Comparison of ENCODE assay signal across 19 cellular contexts in genomic region chr2:60311524-60311923, GRCh38.
A peak's percentile ranks its signal among the peaks of the same experiment; 100 is the strongest.
DNase-seq lines count a peak whose midpoint lies in the region; ATAC-seq, FAIRE-seq and TF ChIP-seq lines count a peak whose summit lies in the region.
"Had no signal": no experiment of that assay in that cellular context is flagged by ENCODE, and none has a peak within 500 bp of the region (broad histone marks: within the 10 kb centered on the region; RNA-seq: fewer than 3 reads in every experiment).

No MANE protein-coding gene starts in this region.

- H3K4me3 ChIP-seq in small intestine (ENCODE audit: low read depth in 1 of 2, low read length in 2 of 2), result no peak overlapping the region
- H3K4me3 ChIP-seq: BLaER1, PC-9 had no signal

- intact Hi-C loops in CD14-positive monocyte (cut with micrococcal nuclease), result no loop called here

- H3K27me3 Mint-ChIP-seq in IgD-negative memory B cell (no peaks in the 10 kb centered on the region), CD14-positive monocyte (ENCODE audit: low read depth in 3 of 3) (peaks cover 0 to 2% (median 0%) of the 10 kb centered on the region in 3 donors)

- H3K4me1 Mint-ChIP-seq in IgD-negative memory B cell (peaks cover 79 to 80% (median 80%) of the 10 kb centered on the region in 3 donors), CD14-positive monocyte (peaks cover 26% of the 10 kb centered on the region)

- DNase-seq in KBM-7 (no peak), CD14-positive monocyte (ENCODE audit: low spot score) (no peak), small intestine (no peak)
- DNase-seq: activated CD4-positive, CD25-positive, alpha-beta regulatory T cell treated with anti-CD3 and anti-CD28 coated beads, Interleukin-2, amount 50 U/mL, for 72 hours; activated T-cell treated with anti-CD3 and anti-CD28 coated beads, Interleukin-2, amount 50 U/mL, for 72 hours; anterior cingulate cortex; dermis blood vessel endothelial cell; mammary epithelial cell; MV-4-11; NCI-H2227 treated with DMSO at 0.1 percent for 48 hours; PC-9; SW 1271 had no signal

- 69 to 97% (median 78%) methylated on average over 1 of the region's 1 CpG for WGBS in small intestine, 3 donors

- peak overlapping the region in 2 of 3 donors; percentile 23 to 81 for H3K27ac Mint-ChIP-seq in IgD-negative memory B cell
- H3K27ac Mint-ChIP-seq in CD14-positive monocyte, result no peak overlapping the region
- H3K27ac Mint-ChIP-seq: activated T-cell treated with anti-CD3 and anti-CD28 coated beads, Interleukin-2, amount 50 U/mL, for 72 hours had no signal

- no peak overlapping the region for H3K27ac ChIP-seq in small intestine (ENCODE audit: low read depth in 1 of 2, low read length in 1 of 2)
- H3K27ac ChIP-seq: BLaER1, PC-9 had no signal

- no peaks in the 10 kb centered on the region for H3K36me3 ChIP-seq in small intestine (ENCODE audit: control insufficient read depth in 2 of 2, insufficient read depth in 2 of 2, low read length in 2 of 2)
- H3K36me3 ChIP-seq: BLaER1 had no signal

- H3K36me3 Mint-ChIP-seq in IgD-negative memory B cell (no peaks in the 10 kb centered on the region), CD14-positive monocyte (no peaks in the 10 kb centered on the region)

- H3K9me3 ChIP-seq in small intestine (ENCODE audit: control insufficient read depth, low read depth), result no peaks in the 10 kb centered on the region
- H3K9me3 ChIP-seq: BLaER1 had no signal

- no peaks in the 10 kb centered on the region for H3K4me1 ChIP-seq in small intestine (ENCODE audit: control insufficient read depth in 2 of 2, insufficient read depth in 1 of 2, low read depth in 1 of 2, low read length in 1 of 2)
- H3K4me1 ChIP-seq: BLaER1 had no signal

- in situ Hi-C loops in KBM-7 (cut with MboI; ENCODE audit: low pct_unique_long_range_greater_than_20kb, low sequenced_read_pairs), result no loop called here

- ATAC-seq in GM18858 (IDR thresholded peaks at IDR 0.05; ENCODE audit: unreplicated experiment) (peak; percentile 46), GM21390 (IDR thresholded peaks at IDR 0.05; ENCODE audit: unreplicated experiment) (peak; percentile 51), HG02938 (IDR thresholded peaks at IDR 0.05; ENCODE audit: unreplicated experiment) (peak; percentile 71), HG02763 (IDR thresholded peaks at IDR 0.05; ENCODE audit: unreplicated experiment) (no peak)

- no peaks in the 10 kb centered on the region for H3K9me3 Mint-ChIP-seq in IgD-negative memory B cell
- H3K9me3 Mint-ChIP-seq in CD14-positive monocyte, result peaks cover 0 to 1% (median 0%) of the 10 kb centered on the region in 7 donors
- H3K9me3 Mint-ChIP-seq: activated T-cell treated with anti-CD3 and anti-CD28 coated beads, Interleukin-2, amount 50 U/mL, for 72 hours; neural crest cell had no signal

- no peak for TF ChIP-seq CTCF in CD14-positive monocyte (IDR thresholded peaks at IDR 0.05)

- peak overlapping the region in 2 of 4 donors; percentile 46 to 58 for H3K4me3 Mint-ChIP-seq in IgD-negative memory B cell
- H3K4me3 Mint-ChIP-seq in CD14-positive monocyte, result no peak overlapping the region
- H3K4me3 Mint-ChIP-seq: activated T-cell treated with anti-CD3 and anti-CD28 coated beads, Interleukin-2, amount 50 U/mL, for 72 hours; neural crest cell had no signal

- FAIRE-seq in small intestine (lab: Jason Lieb, UNC), result no peak

- H3K27me3 ChIP-seq in small intestine (ENCODE audit: control insufficient read depth in 2 of 2, insufficient read depth in 2 of 2, low read length in 2 of 2), result no peaks in the 10 kb centered on the region
- H3K27me3 ChIP-seq: BLaER1 had no signal

Comparison
In these comparisons a context has a peak if more than half of its experiments do, and no peak if none do; other contexts are left out.
1. H3K27ac Mint-ChIP-seq: peak in IgD-negative memory B cell (2 of 3); none in CD14-positive monocyte (0 of 7).